Comparison of ENCODE assay signal across 11 cellular contexts in genomic region chr10:71714055-71714454, GRCh38. TPM values are rescaled to one million over a fixed set of nuclear protein-coding genes. Genes with fewer than 3 reads are reported as not detected.
DNase-seq lines count a peak whose midpoint lies in the region; ATAC-seq, FAIRE-seq and TF ChIP-seq lines count a peak whose summit lies in the region.
"Had no signal": no experiment of that assay in that cellular context is flagged by ENCODE, and none has a peak within 500 bp of the region (broad histone marks: within the 10 kb centered on the region; RNA-seq: fewer than 3 reads in every experiment).

No MANE protein-coding gene starts in this region.

- no peak for ATAC-seq in HepG2
- no peak for ATAC-seq in natural killer cell treated with Interleukin-12 subunit alpha and Interleukin-12 subunit beta and Interleukin-15 and Interleukin-18, amount 100 ng/mL, for 72 hours
- ATAC-seq in HG03342 (IDR thresholded peaks at IDR 0.05; ENCODE audit: unreplicated experiment): no peak

- no peak for TF ChIP-seq EP300 in HepG2 (IDR thresholded peaks at IDR 0.05; ENCODE audit: low read depth in 2 of 2, low read length in 2 of 2)
- no peak for TF ChIP-seq EP300 in HepG2 (CRISPR knock-in tag; IDR thresholded peaks at IDR 0.05; ENCODE audit: borderline replicate concordance)

- intact Hi-C loops in HepG2 (cut with micrococcal nuclease; ENCODE audit: unreplicated experiment): no loop called here
- intact Hi-C loops in colonic mucosa (cut with DNase I): no loop called here

- H3K9me3 ChIP-seq in liver (ENCODE audit: control insufficient read depth in 4 of 4, low read length in 3 of 4): no peaks in the 10 kb centered on the region
- H3K9me3 ChIP-seq in HepG2 (ENCODE audit: low read length): no peaks in the 10 kb centered on the region
- no peaks in the 10 kb centered on the region for H3K9me3 ChIP-seq in colonic mucosa

- H3K27me3 Mint-ChIP-seq in natural killer cell treated with Interleukin-12 subunit alpha and Interleukin-12 subunit beta and Interleukin-15 and Interleukin-18, amount 100 ng/mL, for 72 hours: no peaks in the 10 kb centered on the region

- no peaks in the 10 kb centered on the region for H3K9me3 Mint-ChIP-seq in natural killer cell treated with Interleukin-12 subunit alpha and Interleukin-12 subunit beta and Interleukin-15 and Interleukin-18, amount 100 ng/mL, for 72 hours

- POLR2A ChIA-PET in HepG2 (lab: Yijun Ruan, JAX): no interaction called here

- in situ Hi-C loops in HepG2 (cut with HindIII; ENCODE audit: extremely low pct_ligation_motif_present, low pct_unique_long_range_greater_than_20kb): no loop called here

- no peak for FAIRE-seq in HepG2 (lab: Jason Lieb, UNC)
- FAIRE-seq: bronchial epithelial cell had no signal

- no TSS peak for BruUV-seq in HepG2 (replicated peaks; lab: Mats Ljungman, UMichigan)

- peak overlapping the region; percentile 89 to 90 for H3K27ac Mint-ChIP-seq in natural killer cell treated with Interleukin-12 subunit alpha and Interleukin-12 subunit beta and Interleukin-15 and Interleukin-18, amount 100 ng/mL, for 72 hours

- WGBS in liver: 83% methylated on average over 3 of the region's 3 CpGs
- WGBS in HepG2 (ENCODE audit: low lambda C conversion rate): 32% methylated on average over 2 of the region's 3 CpGs

- H3K27me3 ChIP-seq in liver (ENCODE audit: control insufficient read depth in 4 of 4, insufficient read depth in 4 of 4, low read length in 3 of 4) (no peaks in the 10 kb centered on the region), HepG2 (ENCODE audit: control insufficient read depth in 1 of 2, insufficient read depth in 2 of 2, low read length in 2 of 2) (peaks cover 11 to 46% of the 10 kb centered on the region in 2 experiments), colonic mucosa (no peaks in the 10 kb centered on the region)

- no peak overlapping the region for H3K9ac ChIP-seq in liver (ENCODE audit: low read depth in 1 of 2, low read length in 2 of 2)
- no peak overlapping the region for H3K9ac ChIP-seq in HepG2 (ENCODE audit: insufficient read depth, low read depth, low read length)
- H3K9ac ChIP-seq in colonic mucosa (ENCODE audit: low read depth in 2 of 2, low read length in 2 of 2): peak overlapping the region; percentile 22 to 30

- peaks cover 16 to 31% of the 10 kb centered on the region in 2 donors for H3K4me1 Mint-ChIP-seq in natural killer cell treated with Interleukin-12 subunit alpha and Interleukin-12 subunit beta and Interleukin-15 and Interleukin-18, amount 100 ng/mL, for 72 hours (ENCODE audit: low read depth in 2 of 2)

- H3K27ac ChIP-seq in liver (ENCODE audit: low read depth in 1 of 2, low read length in 2 of 2) (peak overlapping the region; percentile 64 to 70), HepG2 (ENCODE audit: extremely low read length, insufficient read depth, low read length) (no peak overlapping the region), colonic mucosa (peak overlapping the region; percentile 59)

- H3K4me3 Mint-ChIP-seq in natural killer cell treated with Interleukin-12 subunit alpha and Interleukin-12 subunit beta and Interleukin-15 and Interleukin-18, amount 100 ng/mL, for 72 hours: peak overlapping the region; percentile 51

- H3K36me3 ChIP-seq in liver (ENCODE audit: control insufficient read depth in 4 of 4, insufficient read depth in 3 of 4, low read depth in 1 of 4, low read length in 3 of 4) (no peaks in the 10 kb centered on the region), HepG2 (replicated peaks in 1 of 2; ENCODE audit: control insufficient read depth in 1 of 2, insufficient read depth in 2 of 2, low read length in 2 of 2) (no peaks in the 10 kb centered on the region), colonic mucosa (no peaks in the 10 kb centered on the region)

- H3K4me2 ChIP-seq in HepG2 (ENCODE audit: low read depth, low read length): no peak overlapping the region

- no peaks in the 10 kb centered on the region for H4K20me1 ChIP-seq in HepG2 (ENCODE audit: insufficient read depth, low read length)

- no peak for TF ChIP-seq POLR2A in HepG2 (IDR thresholded peaks at IDR 0.05; ENCODE audit: insufficient read depth in 1 of 2, low read depth in 2 of 2, low read length in 2 of 2)

- no peaks in the 10 kb centered on the region for H3K36me3 Mint-ChIP-seq in natural killer cell treated with Interleukin-12 subunit alpha and Interleukin-12 subunit beta and Interleukin-15 and Interleukin-18, amount 100 ng/mL, for 72 hours

- H3K79me2 ChIP-seq in HepG2 (ENCODE audit: insufficient read depth, low read length): no peaks in the 10 kb centered on the region

- TF ChIP-seq RAD21 in liver (IDR thresholded peaks at IDR 0.05) (no peak), HepG2 (CRISPR knock-in tag; IDR thresholded peaks at IDR 0.05) (no peak)

- no peak overlapping the region for H3K4me3 ChIP-seq in liver (ENCODE audit: low read depth in 1 of 3, low read length in 3 of 3)
- H3K4me3 ChIP-seq in HepG2 (replicated peaks in 1 of 3; ENCODE audit: insufficient read depth in 1 of 3, low read depth in 2 of 3, low read length in 3 of 3): no peak overlapping the region
- no peak overlapping the region for H3K4me3 ChIP-seq in colonic mucosa

- H3K4me1 ChIP-seq in liver (ENCODE audit: control insufficient read depth in 4 of 4, insufficient read depth in 4 of 4, low read length in 3 of 4) (peaks cover 0 to 4% (median under 1%) of the 10 kb centered on the region in 4 donors), HepG2 (ENCODE audit: insufficient read depth, low read length) (no peaks in the 10 kb centered on the region), colonic mucosa (peaks cover 11% of the 10 kb centered on the region)

- TF ChIP-seq CTCF in liver (IDR thresholded peaks at IDR 0.05; ENCODE audit: low read depth, low read length, missing input control): no peak
- TF ChIP-seq CTCF in HepG2 (CRISPR knock-in tag; IDR thresholded peaks at IDR 0.05): no peak
- no peak for TF ChIP-seq CTCF in colonic mucosa (IDR thresholded peaks at IDR 0.05)

- no peak overlapping the region for H2AFZ ChIP-seq in HepG2 (ENCODE audit: low read length)

- no peak for DNase-seq in HepG2 (ENCODE audit: low spot score)
- no peak for DNase-seq in colonic mucosa
- no peak for DNase-seq in natural killer cell treated with Interleukin-12 subunit alpha and Interleukin-12 subunit beta and Interleukin-15 and Interleukin-18, amount 100 ng/mL, for 72 hours (ENCODE audit: low spot score)
- no peak for DNase-seq in NCI-H510A (lab: John Stamatoyannopoulos, UW)
- no peak for DNase-seq in occipital lobe (lab: John Stamatoyannopoulos, UW)
- no peak for DNase-seq in germinal center (ENCODE audit: low spot score)
- DNase-seq: NCI-H1930, T-helper 9 cell had no signal

- CTCF ChIA-PET in HepG2 (lab: Yijun Ruan, JAX; ENCODE audit: low intra/inter-chr PET ratio, low total read pairs): no interaction called here

RNA-seq across cellular contexts. Expression of gene C10orf105, which starts 5.5 kb away (rescaled TPM):
- under 1 TPM in 1 of 2 donors, not detected in 1; under 0.01 TPM for total RNA-seq in liver
- under 1 TPM in 1 of 2 donors, not detected in 1; 0.07 TPM for polyA plus RNA-seq in liver
- not detected in 2 replicates for total RNA-seq in HepG2 (2016; rRNA removed; fragmentation: Illumina TruSeq; extraction: Trizol)
- not detected in 2 replicates for total RNA-seq in HepG2 (2016; cell fraction: cytosol; rRNA removed; fragmentation: Illumina TruSeq; extraction: Trizol; ENCODE audit: low read depth)
- total RNA-seq in HepG2 (2016; cell fraction: insoluble cytoplasmic fraction; rRNA removed; fragmentation: Illumina TruSeq; extraction: Trizol): not detected in 2 replicates
- total RNA-seq in HepG2 (2016; cell fraction: membrane; rRNA removed; fragmentation: Illumina TruSeq; extraction: Trizol): not detected in 2 replicates
- total RNA-seq in HepG2 (2016; cell fraction: nucleus; rRNA removed; fragmentation: Illumina TruSeq; extraction: Trizol): not detected in 2 replicates
- polyA plus RNA-seq in HepG2 (2011; rRNA removed): not detected in 2 replicates
- not detected in 2 replicates for polyA plus RNA-seq in HepG2 (2011; cell fraction: cytosol; rRNA removed)
- not detected in 2 replicates for polyA plus RNA-seq in HepG2 (2011; cell fraction: nucleus; rRNA removed)
- not detected in 2 replicates for polyA plus RNA-seq in HepG2 (2012)
- not detected in 2 replicates for polyA plus RNA-seq in HepG2 (2016; cell fraction: cytosol; fragmentation: Illumina TruSeq; extraction: Trizol; ENCODE audit: low read depth)
- polyA plus RNA-seq in HepG2 (2016; cell fraction: insoluble cytoplasmic fraction; fragmentation: Illumina TruSeq; extraction: Trizol; ENCODE audit: low read depth): not detected in 2 replicates
- not detected in 2 replicates for polyA plus RNA-seq in HepG2 (2016; cell fraction: membrane; fragmentation: Illumina TruSeq; extraction: Trizol; ENCODE audit: low read depth)
- polyA plus RNA-seq in HepG2 (2016; cell fraction: nucleus; fragmentation: Illumina TruSeq; extraction: Trizol; ENCODE audit: insufficient read depth, low read depth): not detected in 2 replicates
- not detected in 2 replicates for polyA minus RNA-seq in HepG2 (2011; rRNA and poly(A)+ RNA removed; ENCODE audit: low replicate concordance)
- polyA minus RNA-seq in HepG2 (2011; cell fraction: cytosol; rRNA and poly(A)+ RNA removed): not detected in 2 replicates
- polyA minus RNA-seq in HepG2 (2011; cell fraction: nucleus; rRNA and poly(A)+ RNA removed): not detected in 2 replicates
- total RNA-seq in colonic mucosa: under 1 TPM in 1 of 2 donors, not detected in 1; 0.07 TPM
- total RNA-seq in natural killer cell treated with Interleukin-12 subunit alpha and Interleukin-12 subunit beta and Interleukin-15 and Interleukin-18, amount 100 ng/mL, for 72 hours: not detected
- under 0.01 TPM for total RNA-seq in occipital lobe
- total RNA-seq: bronchial epithelial cell had no signal

RNA-seq across cellular contexts. Expression of gene VSIR, which starts 59.3 kb away (rescaled TPM):
- 10 to 100 TPM; 11.3 to 12.2 TPM for total RNA-seq in liver
- 10 to 100 TPM in 1 of 2 donors, 1 to 10 TPM in 1; 7.2 to 10.3 TPM for polyA plus RNA-seq in liver
- total RNA-seq in HepG2 (2016; rRNA removed; fragmentation: Illumina TruSeq; extraction: Trizol): 0.36 and 0.44 TPM in 2 replicates
- total RNA-seq in HepG2 (2016; cell fraction: cytosol; rRNA removed; fragmentation: Illumina TruSeq; extraction: Trizol; ENCODE audit: low read depth): 0.26 TPM in 1 of 2 replicates, not detected in the other
- 0.41 TPM in 1 of 2 replicates, not detected in the other for total RNA-seq in HepG2 (2016; cell fraction: insoluble cytoplasmic fraction; rRNA removed; fragmentation: Illumina TruSeq; extraction: Trizol)
- 0.14 TPM in 1 of 2 replicates, not detected in the other for total RNA-seq in HepG2 (2016; cell fraction: membrane; rRNA removed; fragmentation: Illumina TruSeq; extraction: Trizol)
- total RNA-seq in HepG2 (2016; cell fraction: nucleus; rRNA removed; fragmentation: Illumina TruSeq; extraction: Trizol): 0.16 and 0.19 TPM in 2 replicates
- 3.2 and 3.8 TPM in 2 replicates for polyA plus RNA-seq in HepG2 (2011; rRNA removed)
- polyA plus RNA-seq in HepG2 (2011; cell fraction: cytosol; rRNA removed): 2.2 and 3.9 TPM in 2 replicates
- 2.1 and 3.3 TPM in 2 replicates for polyA plus RNA-seq in HepG2 (2011; cell fraction: nucleus; rRNA removed)
- polyA plus RNA-seq in HepG2 (2012): 0.35 and 0.81 TPM in 2 replicates
- 0.18 and 0.35 TPM in 2 replicates for polyA plus RNA-seq in HepG2 (2016; cell fraction: cytosol; fragmentation: Illumina TruSeq; extraction: Trizol; ENCODE audit: low read depth)
- polyA plus RNA-seq in HepG2 (2016; cell fraction: insoluble cytoplasmic fraction; fragmentation: Illumina TruSeq; extraction: Trizol; ENCODE audit: low read depth): 0.23 TPM in 1 of 2 replicates, not detected in the other
- 0.14 and 0.38 TPM in 2 replicates for polyA plus RNA-seq in HepG2 (2016; cell fraction: membrane; fragmentation: Illumina TruSeq; extraction: Trizol; ENCODE audit: low read depth)
- polyA plus RNA-seq in HepG2 (2016; cell fraction: nucleus; fragmentation: Illumina TruSeq; extraction: Trizol; ENCODE audit: insufficient read depth, low read depth): 0.32 and 1.1 TPM in 2 replicates
- polyA minus RNA-seq in HepG2 (2011; rRNA and poly(A)+ RNA removed; ENCODE audit: low replicate concordance): 4.6 and 6.5 TPM in 2 replicates
- 3.0 and 4.5 TPM in 2 replicates for polyA minus RNA-seq in HepG2 (2011; cell fraction: cytosol; rRNA and poly(A)+ RNA removed)
- polyA minus RNA-seq in HepG2 (2011; cell fraction: nucleus; rRNA and poly(A)+ RNA removed): 1.9 and 2.3 TPM in 2 replicates
- 10 to 100 TPM; 41.2 to 42.8 TPM for total RNA-seq in colonic mucosa
- 10 to 100 TPM; 18.8 to 19.7 TPM for total RNA-seq in natural killer cell treated with Interleukin-12 subunit alpha and Interleukin-12 subunit beta and Interleukin-15 and Interleukin-18, amount 100 ng/mL, for 72 hours
- total RNA-seq in occipital lobe: 8.1 TPM

Comparison
In these comparisons a context has a peak if more than half of its experiments do, and no peak if none do; other contexts are left out.
1. H3K9ac ChIP-seq: peak in colonic mucosa (2 of 2); none in liver (0 of 2) and HepG2 (single experiment).